In the genomic region with DNA sequence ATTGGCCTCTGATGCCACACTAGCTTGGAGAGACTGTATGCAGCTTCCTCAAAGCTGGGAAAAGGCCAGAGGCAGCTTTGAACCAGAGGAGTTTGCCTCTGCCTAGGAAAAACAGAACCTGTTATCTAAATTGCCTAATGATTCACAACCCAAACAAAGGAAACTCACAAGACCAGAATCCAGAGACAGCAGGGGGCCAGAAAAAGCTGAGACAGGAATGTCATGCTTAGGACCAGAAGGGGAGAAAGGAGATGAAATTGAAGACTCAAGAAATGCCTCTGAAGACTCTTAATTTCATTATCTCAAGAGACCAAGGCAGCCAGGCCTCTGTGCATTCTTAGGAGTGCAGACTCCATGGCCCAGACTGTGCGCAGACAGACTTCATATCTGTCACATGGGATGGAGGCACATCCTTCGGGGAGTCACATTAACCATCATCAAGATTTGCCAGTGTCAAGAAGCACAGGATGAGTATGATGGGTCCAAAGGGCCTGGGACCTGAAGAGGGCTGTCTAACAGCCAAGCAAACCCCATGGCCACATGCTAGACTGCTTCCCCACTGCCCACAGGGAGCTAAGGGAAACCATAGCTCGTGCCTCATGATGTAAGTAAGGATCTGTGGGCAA, we compare ENCODE assay signal across 10 cellular contexts. TPM values are rescaled to one million over a fixed set of nuclear protein-coding genes. Genes with fewer than 3 reads are reported as not detected.
DNase-seq lines count a peak whose midpoint lies in the region; TF ChIP-seq lines count a peak whose summit lies in the region.
"Had no signal": no experiment of that assay in that cellular context is flagged by ENCODE, and none has a peak within 500 bp of the region (broad histone marks: within the 10 kb centered on the region; RNA-seq: fewer than 3 reads in every experiment).

No MANE protein-coding gene starts in this region.

- no peaks in the 10 kb centered on the region for H3K9me3 ChIP-seq in mammary epithelial cell (replicated peaks; ENCODE audit: insufficient read depth, low read length)
- no peaks in the 10 kb centered on the region for H3K9me3 ChIP-seq in mesenchymal stem cell (ENCODE audit: control insufficient read depth, low read length)

- H3K27me3 ChIP-seq in mammary epithelial cell (ENCODE audit: insufficient read depth, low read length) = no peaks in the 10 kb centered on the region
- H3K27me3 ChIP-seq in mesenchymal stem cell (ENCODE audit: control insufficient read depth in 1 of 2, insufficient read depth in 1 of 2, low read length in 2 of 2) = no peaks in the 10 kb centered on the region

- H3K9ac ChIP-seq in mammary epithelial cell (ENCODE audit: insufficient read depth, low read length) (no peak overlapping the region), mesenchymal stem cell (ENCODE audit: low read length) (no peak overlapping the region)

- no peaks in the 10 kb centered on the region for H3K4me1 ChIP-seq in mammary epithelial cell (ENCODE audit: insufficient read depth, low read length)
- peaks cover 9% of the 10 kb centered on the region for H3K4me1 ChIP-seq in mesenchymal stem cell (ENCODE audit: control insufficient read depth, insufficient read depth, low read depth, low read length)

- no peak overlapping the region for H2BK15ac ChIP-seq in mesenchymal stem cell (ENCODE audit: low read depth, poor library complexity, severe bottlenecking)

- dilution Hi-C loops in mammary epithelial cell (cut with HindIII; ENCODE audit: low sequenced_read_pairs) = no loop called here

- in situ Hi-C loops in mammary epithelial cell (cut with MboI; ENCODE audit: low sequenced_read_pairs in 2 of 2) = no loop called here

- no TSS peak for BruUV-seq in mammary epithelial cell (replicated peaks; lab: Mats Ljungman, UMichigan)

- H3K4me3 Mint-ChIP-seq in CD14-positive monocyte = no peak overlapping the region
- H3K4me3 Mint-ChIP-seq: activated naive CD4-positive, alpha-beta T cell treated with anti-CD3 and anti-CD28 coated beads, Interleukin-2, amount 50 U/mL, for 24 hours had no signal

- TF ChIP-seq CTCF in CD14-positive monocyte (IDR thresholded peaks at IDR 0.05) (no peak), mammary epithelial cell (conservative IDR thresholded peaks at IDR 0.05 in 1 of 2, IDR thresholded peaks at IDR 0.05 in 1 of 2; ENCODE audit: extremely low read depth in 1 of 2, insufficient read depth in 1 of 2, low read depth in 1 of 2, low read length in 2 of 2) (no peak)

- peaks cover 11 to 23% of the 10 kb centered on the region in 2 donors for H3K36me3 Mint-ChIP-seq in CD14-positive monocyte

- H3K9me3 Mint-ChIP-seq in CD14-positive monocyte = no peaks in the 10 kb centered on the region
- H3K9me3 Mint-ChIP-seq: activated naive CD4-positive, alpha-beta T cell treated with anti-CD3 and anti-CD28 coated beads, Interleukin-2, amount 50 U/mL, for 24 hours had no signal

- H3K23ac ChIP-seq in mesenchymal stem cell (ENCODE audit: low read length in 2 of 2) = no peak overlapping the region

- H3K27ac ChIP-seq in mammary epithelial cell (ENCODE audit: insufficient read depth, low read depth, low read length) (no peak overlapping the region), mesenchymal stem cell (ENCODE audit: low read length, poor library complexity, severe bottlenecking) (peak overlapping the region; percentile 80)

- CTCF ChIA-PET in mammary epithelial cell (lab: Charles Lee; ENCODE audit: low non-redundant PET) = no interaction called here

- no peaks in the 10 kb centered on the region for H3K4me1 Mint-ChIP-seq in CD14-positive monocyte
- H3K4me1 Mint-ChIP-seq: activated naive CD4-positive, alpha-beta T cell treated with anti-CD3 and anti-CD28 coated beads, Interleukin-2, amount 50 U/mL, for 24 hours had no signal

- no peak overlapping the region for H3K4ac ChIP-seq in mesenchymal stem cell (ENCODE audit: low read depth in 1 of 2, low read length in 2 of 2)

- H3K79me1 ChIP-seq in mesenchymal stem cell (replicated peaks; ENCODE audit: low read length, poor library complexity, severe bottlenecking) = peaks cover 3% of the 10 kb centered on the region

- H3K18ac ChIP-seq in mesenchymal stem cell (ENCODE audit: low read depth in 1 of 2, low read length in 2 of 2) = peak overlapping the region in 1 of 2 experiments; percentile 37

- no peaks in the 10 kb centered on the region for H3K36me3 ChIP-seq in mammary epithelial cell (ENCODE audit: insufficient read depth, low read length)
- no peaks in the 10 kb centered on the region for H3K36me3 ChIP-seq in mesenchymal stem cell (ENCODE audit: control insufficient read depth in 1 of 2, insufficient read depth in 2 of 2, low read depth in 1 of 2, low read length in 2 of 2)

- peaks cover 0 to 2% (median 0%) of the 10 kb centered on the region in 3 donors for H3K27me3 Mint-ChIP-seq in CD14-positive monocyte (ENCODE audit: low read depth in 3 of 3)
- H3K27me3 Mint-ChIP-seq: activated naive CD4-positive, alpha-beta T cell treated with anti-CD3 and anti-CD28 coated beads, Interleukin-2, amount 50 U/mL, for 24 hours had no signal

- H2BK5ac ChIP-seq in mesenchymal stem cell (ENCODE audit: low read depth, low read length, poor library complexity, severe bottlenecking) = no peak overlapping the region

- peak overlapping the region in 4 of 7 donors; percentile 24 to 71 (median 40) for H3K27ac Mint-ChIP-seq in CD14-positive monocyte
- H3K27ac Mint-ChIP-seq: activated naive CD4-positive, alpha-beta T cell treated with anti-CD3 and anti-CD28 coated beads, Interleukin-2, amount 50 U/mL, for 24 hours had no signal

- H3K79me2 ChIP-seq in mammary epithelial cell (ENCODE audit: insufficient read depth, low read length) = no peaks in the 10 kb centered on the region

- intact Hi-C loops in CD14-positive monocyte (cut with micrococcal nuclease) = no loop called here
- intact Hi-C loops in mammary epithelial cell (cut with micrococcal nuclease) = no loop called here

- H3K4me2 ChIP-seq in mammary epithelial cell (ENCODE audit: insufficient read depth, low read depth, low read length) (no peak overlapping the region), mesenchymal stem cell (ENCODE audit: low read length, poor library complexity, severe bottlenecking) (no peak overlapping the region)

- H3K4me3 ChIP-seq in mammary epithelial cell (replicated peaks in 1 of 3; ENCODE audit: insufficient read depth in 1 of 3, low read depth in 2 of 3, low read length in 3 of 3) (no peak overlapping the region), mesenchymal stem cell (ENCODE audit: insufficient read depth in 1 of 2, low read depth in 1 of 2, low read length in 2 of 2) (no peak overlapping the region)

- no peaks in the 10 kb centered on the region for H4K20me1 ChIP-seq in mammary epithelial cell (ENCODE audit: insufficient read depth, low read length)

- no peak overlapping the region for H2BK120ac ChIP-seq in mesenchymal stem cell (ENCODE audit: low read depth, low read length)

- H4K91ac ChIP-seq in mesenchymal stem cell (ENCODE audit: low read length) = peak overlapping the region; percentile 25

- 98% methylated on average over 3 of the region's 3 CpGs for WGBS in mammary epithelial cell (ENCODE audit: low coverage, missing lambda C conversion rate)
- 69% methylated on average over 3 of the region's 3 CpGs for WGBS in mesenchymal stem cell

- H2AK5ac ChIP-seq in mesenchymal stem cell (ENCODE audit: low read length, severe bottlenecking) = peak overlapping the region; percentile 77

- no peak for TF ChIP-seq POLR2A in erythroblast (IDR thresholded peaks at IDR 0.05; ENCODE audit: low read length)

- no peak overlapping the region for H2BK12ac ChIP-seq in mesenchymal stem cell (ENCODE audit: low read length in 2 of 2)

- DNase-seq in CD14-positive monocyte (ENCODE audit: low spot score) = no peak
- DNase-seq in M059J (ENCODE audit: low read depth) = peak; percentile 76
- DNase-seq in mammary epithelial cell = peak; percentile 13
- peak; percentile 36 for DNase-seq in mesenchymal stem cell
- no peak for DNase-seq in activated CD4-positive, alpha-beta T cell treated with anti-CD3 and anti-CD28 coated beads, Interleukin-2, amount 50 U/mL, for 48 hours
- DNase-seq in erythroblast (lab: John Stamatoyannopoulos, UW) = no peak
- no peak for DNase-seq in NCI-H1930 (lab: John Stamatoyannopoulos, UW)
- no peak for DNase-seq in NCI-H345 treated with DMSO at 0.1 percent for 48 hours (lab: John Stamatoyannopoulos, UW; ENCODE audit: unreplicated experiment)
- DNase-seq: activated CD4-positive, alpha-beta T cell treated with anti-CD3 and anti-CD28 coated beads for 4 hours had no signal

- H4K8ac ChIP-seq in mesenchymal stem cell (ENCODE audit: low read length) = no peak overlapping the region

- H2AFZ ChIP-seq in mammary epithelial cell (ENCODE audit: low read depth, low read length) = no peak overlapping the region
- no peak overlapping the region for H2AFZ ChIP-seq in mesenchymal stem cell (ENCODE audit: low read depth, low read length)

- no peak overlapping the region for H3K14ac ChIP-seq in mesenchymal stem cell (ENCODE audit: low read length in 2 of 2)

RNA-seq across cellular contexts. Expression of a gene that starts 57.3 kb away (rescaled TPM):
- polyA plus RNA-seq in CD14-positive monocyte (10 to 100 TPM; 18.1 to 28.7 TPM), mammary epithelial cell (5.0 TPM)
- total RNA-seq in M059J (2014; rRNA removed; shearing (Covaris generic)) = 15.2 and 19.4 TPM in 2 replicates
- 1 to 10 TPM; 5.4 to 7.8 TPM for total RNA-seq in mammary epithelial cell
- polyA minus RNA-seq in mammary epithelial cell = 5.4 TPM
- 22.6 TPM for polyA plus RNA-seq in mesenchymal stem cell (2013, experiment 1 of 2)
- 23.2 TPM for polyA plus RNA-seq in mesenchymal stem cell (2013, experiment 2 of 2)

Comparison
In these comparisons a context has a peak if more than half of its experiments do, and no peak if none do; other contexts are left out.
1. DNase-seq: peak in M059J (single experiment), mammary epithelial cell (single experiment) and mesenchymal stem cell (single experiment); none in CD14-positive monocyte (single experiment), activated CD4-positive, alpha-beta T cell treated with anti-CD3 and anti-CD28 coated beads, Interleukin-2, amount 50 U/mL, for 48 hours (0 of 2), erythroblast (0 of 2), NCI-H1930 (0 of 2) and NCI-H345 treated with DMSO at 0.1 percent for 48 hours (single experiment).